17 cellular contexts compared by ENCODE assay signal in the genomic region with DNA sequence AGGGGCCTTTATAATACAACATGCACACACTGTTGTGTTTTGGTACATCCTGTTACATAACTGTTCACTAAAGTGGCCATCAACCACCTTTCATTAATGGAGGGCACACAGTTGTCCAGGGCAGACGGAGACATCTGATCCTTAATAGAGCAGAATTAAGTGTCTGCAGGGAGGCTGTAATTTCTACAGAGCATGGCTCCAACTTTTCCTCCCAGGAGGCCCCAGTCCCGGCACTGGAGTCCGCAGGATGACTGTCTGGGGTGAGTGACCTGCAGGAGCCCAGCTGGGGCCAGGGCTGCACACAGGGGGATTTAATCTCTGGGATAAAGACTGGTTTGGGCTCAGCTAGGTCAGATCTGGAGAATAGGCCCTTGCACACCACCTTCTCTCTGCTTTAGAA.
DNase-seq lines count a peak whose midpoint lies in the region; ATAC-seq, FAIRE-seq and TF ChIP-seq lines count a peak whose summit lies in the region.
"Had no signal": no experiment of that assay in that cellular context is flagged by ENCODE, and none has a peak within 500 bp of the region (broad histone marks: within the 10 kb centered on the region; RNA-seq: fewer than 3 reads in every experiment).

No MANE protein-coding gene starts in this region.

- H3K27ac ChIP-seq in uterus, result peak overlapping the region; percentile 81 to 96

- DNase-seq in NCI-H2227 treated with DMSO at 0.1 percent for 48 hours (lab: John Stamatoyannopoulos, UW) (peak; percentile 11), NCI-H2227 (lab: John Stamatoyannopoulos, UW; ENCODE audit: unreplicated experiment) (no peak), Right ventricle myocardium superior (no peak), osteocyte (ENCODE audit: extremely low spot score, unreplicated experiment) (no peak), uterus (no peak), NCI-H510A treated with DMSO at 0.1 percent for 48 hours (lab: John Stamatoyannopoulos, UW) (no peak), GM12891 (ENCODE audit: insufficient read length, low spot score) (no peak)
- DNase-seq: ACHN; activated CD8-positive, alpha-beta memory T cell treated with anti-CD3 and anti-CD28 coated beads for 24 hours; activated effector memory CD4-positive, alpha-beta T cell treated with Interleukin-2 at 50 U/mL for 16 hours; amygdala; COR-L47; MV-4-11; nucleus accumbens; stimulated activated CD4-positive, alpha-beta T cell treated with anti-CD3 and anti-CD28 coated beads, Interleukin-1b, Interleukin-23, amount 100 ng/mL, for 48 hours had no signal

- no peak overlapping the region for H3K4me3 ChIP-seq in uterus

- no peaks in the 10 kb centered on the region for H3K9me3 ChIP-seq in uterus

- H3K4me3 Mint-ChIP-seq in osteocyte (ENCODE audit: unreplicated experiment), result peak overlapping the region; percentile 15
- H3K4me3 Mint-ChIP-seq: dendritic cell treated with granulocyte-macrophage colony-stimulating factor and Interleukin-4, amounts not matched to agents 40 ng/mL and 50 ng/mL, for 4 days had no signal

- H3K27ac Mint-ChIP-seq in osteocyte (ENCODE audit: unreplicated experiment), result peak overlapping the region; percentile 95
- H3K27ac Mint-ChIP-seq: dendritic cell treated with granulocyte-macrophage colony-stimulating factor and Interleukin-4, amounts not matched to agents 40 ng/mL and 50 ng/mL, for 4 days had no signal

- H3K9me3 Mint-ChIP-seq in osteocyte (ENCODE audit: unreplicated experiment), result no peaks in the 10 kb centered on the region
- H3K9me3 Mint-ChIP-seq: dendritic cell treated with granulocyte-macrophage colony-stimulating factor and Interleukin-4, amounts not matched to agents 40 ng/mL and 50 ng/mL, for 4 days had no signal

- no peaks in the 10 kb centered on the region for H3K27me3 ChIP-seq in uterus

- no peaks in the 10 kb centered on the region for H3K27me3 Mint-ChIP-seq in osteocyte (ENCODE audit: unreplicated experiment)
- H3K27me3 Mint-ChIP-seq: dendritic cell treated with granulocyte-macrophage colony-stimulating factor and Interleukin-4, amounts not matched to agents 40 ng/mL and 50 ng/mL, for 4 days had no signal

- ATAC-seq in Right ventricle myocardium superior (ENCODE audit: poor library complexity) (peak; percentile 27), HG03442 (IDR thresholded peaks at IDR 0.05; ENCODE audit: unreplicated experiment) (no peak)

- intact Hi-C loops in Right ventricle myocardium superior (cut with DNase I), result no loop called here
- intact Hi-C loops in uterus (cut with DNase I; ENCODE audit: low total_unique reads), result no loop called here

- peaks cover 51% of the 10 kb centered on the region for H3K4me1 Mint-ChIP-seq in osteocyte (ENCODE audit: unreplicated experiment)

- TF ChIP-seq POLR2A in uterus (IDR thresholded peaks at IDR 0.05), result no peak
- TF ChIP-seq POLR2A in GM12891 (IDR thresholded peaks at IDR 0.05; ENCODE audit: low read depth, low read length), result no peak

- TF ChIP-seq CTCF in osteocyte (IDR thresholded peaks at IDR 0.05) (no peak), uterus (IDR thresholded peaks at IDR 0.05) (no peak)

- no peaks in the 10 kb centered on the region for H3K36me3 Mint-ChIP-seq in osteocyte (ENCODE audit: unreplicated experiment)

- H3K4me1 ChIP-seq in uterus, result peaks cover 32 to 40% of the 10 kb centered on the region in 2 donors

- no peak for FAIRE-seq in GM12891 (lab: Jason Lieb, UNC)

- no peaks in the 10 kb centered on the region for H3K36me3 ChIP-seq in uterus

TF ChIP-seq in GM12891, 5 proteins besides CTCF, POLR2A, EP300 and RAD21:
- TF ChIP-seq TAF1 (IDR thresholded peaks at IDR 0.05; ENCODE audit: low read depth, low read length) (no peak), PAX5 (IDR thresholded peaks at IDR 0.05; ENCODE audit: insufficient read depth, low read length, severe bottlenecking) (no peak), SPI1 (IDR thresholded peaks at IDR 0.05; ENCODE audit: low read depth, low read length) (no peak), POLR2AphosphoS5 (IDR thresholded peaks at IDR 0.05; ENCODE audit: low read depth, low read length) (no peak), POU2F2 (IDR thresholded peaks at IDR 0.05; ENCODE audit: low read depth, low read length) (no peak)
